Comparison of ENCODE assay signal across 19 cellular contexts in the genomic region with DNA sequence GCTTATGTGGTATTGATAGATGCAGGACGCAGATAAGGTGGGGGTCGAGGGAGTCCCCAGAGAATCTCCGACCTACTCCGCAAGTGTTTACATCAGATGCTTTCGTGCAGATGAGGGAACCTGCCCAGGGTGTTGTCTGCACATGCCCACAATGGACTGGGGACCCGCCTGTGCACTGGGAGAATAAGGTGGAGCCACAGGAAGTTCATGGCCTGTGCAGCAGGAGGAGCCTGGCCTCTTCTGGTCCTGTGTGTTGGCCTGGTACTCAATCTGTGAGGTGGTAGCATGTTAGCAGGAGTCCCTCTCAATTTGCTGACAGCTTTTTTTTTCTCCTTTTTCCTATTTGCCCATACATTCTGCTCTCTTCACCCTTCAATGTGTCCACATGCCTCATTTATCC.
"Had no signal": no experiment of that assay in that cellular context is flagged by ENCODE, and none has a peak within 500 bp of the region (broad histone marks: within the 10 kb centered on the region; RNA-seq: fewer than 3 reads in every experiment).

No MANE protein-coding gene starts in this region.

- ATAC-seq: effector memory CD8-positive, alpha-beta T cell; heart left ventricle; naive thymus-derived CD4-positive, alpha-beta T cell; psoas muscle had no signal

- H3K4me3 ChIP-seq: heart left ventricle, psoas muscle, sigmoid colon, skin epidermis, suprapubic skin, thyroid gland, upper lobe of left lung, uterus had no signal

- DNase-seq: effector memory CD8-positive, alpha-beta T cell; heart left ventricle; hippocampal formation; kidney glomerular epithelial cell; mammary epithelial cell; naive thymus-derived CD4-positive, alpha-beta T cell; nephron progenitor cell; psoas muscle; retina; sigmoid colon; stimulated activated naive CD4-positive, alpha-beta T cell treated with Interleukin-2 at 50 U/mL for 16 hours; thyroid gland; uterus had no signal

- H3K27me3 ChIP-seq: heart left ventricle, neutrophil, sigmoid colon, suprapubic skin, thyroid gland, upper lobe of left lung, uterus had no signal

- H3K36me3 ChIP-seq: neutrophil, sigmoid colon, suprapubic skin, thyroid gland, upper lobe of left lung, uterus had no signal

- FAIRE-seq: colon, frontal cortex had no signal
